Comparison of ENCODE assay signal across 26 cellular contexts in the genomic region with DNA sequence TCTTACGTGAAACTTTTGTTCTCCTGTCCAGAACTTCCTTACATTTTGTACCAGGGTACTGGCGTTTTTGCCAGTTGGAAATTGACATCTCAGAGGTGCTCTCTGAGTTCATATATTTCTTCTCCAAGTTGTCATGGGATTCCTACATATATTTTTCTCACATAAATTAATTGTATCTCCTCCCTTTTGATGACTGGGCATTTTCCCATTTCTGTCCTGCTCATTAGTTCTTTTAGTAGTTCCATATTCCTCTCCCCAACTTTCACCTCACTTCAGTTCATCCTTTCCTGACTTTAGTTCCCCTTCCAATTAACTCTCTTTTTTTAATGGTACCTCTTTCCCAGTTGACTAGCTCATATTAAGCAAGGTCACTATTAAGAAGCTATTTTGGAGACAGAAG.
"Had no signal": no experiment of that assay in that cellular context is flagged by ENCODE, and none has a peak within 500 bp of the region (broad histone marks: within the 10 kb centered on the region; RNA-seq: fewer than 3 reads in every experiment).

No MANE protein-coding gene starts in this region.

- H3K27ac ChIP-seq: colonic mucosa, esophagus muscularis mucosa, foreskin keratinocyte, gastroesophageal sphincter, heart right ventricle, left lung had no signal

- H3K9me3 ChIP-seq: colonic mucosa, esophagus muscularis mucosa, gastroesophageal sphincter, heart right ventricle, left lung had no signal

- DNase-seq: colonic mucosa; cortex of kidney; effector CD8-positive, alpha-beta T cell; effector memory CD8-positive, alpha-beta T cell; endodermal cell; foreskin keratinocyte; head of caudate nucleus; heart right ventricle; hippocampal formation; left cardiac atrium; left lung; left ventricle myocardium superior; mammary epithelial cell; mesendoderm; midbrain; naive thymus-derived CD4-positive, alpha-beta T cell had no signal

- H3K27ac Mint-ChIP-seq: dendritic cell treated with granulocyte-macrophage colony-stimulating factor and Interleukin-4, amounts not matched to agents 40 ng/mL and 50 ng/mL, for 4 days; endodermal cell; memory B cell; naive thymus-derived CD4-positive, alpha-beta T cell had no signal

- H3K4me1 ChIP-seq: colonic mucosa, esophagus muscularis mucosa, foreskin keratinocyte, gastroesophageal sphincter, heart right ventricle, left lung had no signal

- H3K4me1 Mint-ChIP-seq: endodermal cell had no signal

- H3K4me3 Mint-ChIP-seq: dendritic cell treated with granulocyte-macrophage colony-stimulating factor and Interleukin-4, amounts not matched to agents 40 ng/mL and 50 ng/mL, for 4 days; effector memory CD8-positive, alpha-beta T cell; endodermal cell; memory B cell; naive thymus-derived CD4-positive, alpha-beta T cell had no signal

- H3K27me3 Mint-ChIP-seq: dendritic cell treated with granulocyte-macrophage colony-stimulating factor and Interleukin-4, amounts not matched to agents 40 ng/mL and 50 ng/mL, for 4 days; effector memory CD8-positive, alpha-beta T cell; memory B cell; naive thymus-derived CD4-positive, alpha-beta T cell had no signal

- H3K27me3 ChIP-seq: colonic mucosa, esophagus muscularis mucosa, foreskin keratinocyte, gastroesophageal sphincter, heart right ventricle, left lung had no signal

- H3K9me3 Mint-ChIP-seq: effector memory CD8-positive, alpha-beta T cell had no signal

- H3K4me3 ChIP-seq: colonic mucosa, esophagus muscularis mucosa, gastroesophageal sphincter, heart right ventricle, left lung, lung had no signal

- ATAC-seq: effector memory CD8-positive, alpha-beta T cell; foreskin keratinocyte; gastroesophageal sphincter; heart right ventricle; left cardiac atrium; left lung; left ventricle myocardium superior; naive thymus-derived CD4-positive, alpha-beta T cell had no signal

- FAIRE-seq: endometrium, endothelial cell of umbilical vein, frontal cortex, islet of Langerhans, keratinocyte had no signal
